10 cellular contexts compared by ENCODE assay signal in genomic region chr1:63004868-63005267, GRCh38.
DNase-seq lines count a peak whose midpoint lies in the region; ATAC-seq and TF ChIP-seq lines count a peak whose summit lies in the region.
"Had no signal": no experiment of that assay in that cellular context is flagged by ENCODE, and none has a peak within 500 bp of the region (broad histone marks: within the 10 kb centered on the region; RNA-seq: fewer than 3 reads in every experiment).

No MANE protein-coding gene starts in this region.

- H3K27ac ChIP-seq in right lobe of liver = no peak overlapping the region
- no peak overlapping the region for H3K27ac ChIP-seq in CD8-positive, alpha-beta memory T cell (ENCODE audit: low read depth, low read length)

- no peaks in the 10 kb centered on the region for H3K9me2 ChIP-seq in Loucy (replicated peaks; ENCODE audit: low read depth, low read length)

- TF ChIP-seq POLR2A in right lobe of liver (IDR thresholded peaks at IDR 0.05) = no peak

- intact Hi-C loops in right lobe of liver (cut with DNase I) = no loop called here
- intact Hi-C loops in sciatic nerve (cut with DNase I) = no loop called here

- H3K9me3 ChIP-seq in Loucy (ENCODE audit: insufficient read depth, low read depth, low read length) = no peaks in the 10 kb centered on the region
- no peaks in the 10 kb centered on the region for H3K9me3 ChIP-seq in right lobe of liver
- no peaks in the 10 kb centered on the region for H3K9me3 ChIP-seq in CD8-positive, alpha-beta memory T cell (ENCODE audit: low read length)

- no peak overlapping the region for H2AFZ ChIP-seq in Loucy (ENCODE audit: low read length)

- peak; percentile 50 for DNase-seq in DMS53 (lab: John Stamatoyannopoulos, UW)
- DNase-seq in T47D (ENCODE audit: low read depth in 1 of 2, low spot score in 1 of 2) = peak; percentile 7 to 43
- DNase-seq in right lobe of liver = no peak
- no peak for DNase-seq in sciatic nerve (ENCODE audit: low spot score)
- no peak for DNase-seq in CD8-positive, alpha-beta memory T cell
- DNase-seq: activated T-cell treated with anti-CD3 and anti-CD28 coated beads, Interleukin-2, amount 50 U/mL, for 4 hours; SIG-M5 had no signal

- peaks cover 6% of the 10 kb centered on the region in 2 donors for H3K27me3 Mint-ChIP-seq in CD8-positive, alpha-beta memory T cell

- no peaks in the 10 kb centered on the region for H3K4me1 Mint-ChIP-seq in CD8-positive, alpha-beta memory T cell

- in situ Hi-C loops in T47D (cut with HindIII; ENCODE audit: low pct_unique_long_range_greater_than_20kb, low sequenced_read_pairs) = no loop called here

- no peak overlapping the region for H3K27ac Mint-ChIP-seq in CD8-positive, alpha-beta memory T cell

- WGBS in right lobe of liver (ENCODE audit: insufficient coverage, low coverage, low lambda C conversion rate, missing lambda C conversion rate) = 75% methylated on average over 1 of the region's 1 CpG

- peak; percentile 42 to 71 (median 59) for ATAC-seq in right lobe of liver
- no peak for ATAC-seq in HG03378 (IDR thresholded peaks at IDR 0.05; ENCODE audit: unreplicated experiment)
- no peak for ATAC-seq in HG02759 (IDR thresholded peaks at IDR 0.05; ENCODE audit: unreplicated experiment)
- ATAC-seq in sciatic nerve = no peak
- ATAC-seq: activated T-cell treated with anti-CD3 and anti-CD28 coated beads, Interleukin-2, amount 50 U/mL, for 4 hours had no signal

- no peak overlapping the region for H3K9ac ChIP-seq in Loucy (ENCODE audit: low read depth, low read length, poor library complexity, severe bottlenecking)

- H3K4me2 ChIP-seq in Loucy (ENCODE audit: low read depth, low read length, poor library complexity, severe bottlenecking) = no peak overlapping the region

- no peaks in the 10 kb centered on the region for H4K20me1 ChIP-seq in Loucy (ENCODE audit: insufficient read depth, low read length, poor library complexity, severe bottlenecking)

- H3K9me3 Mint-ChIP-seq in CD8-positive, alpha-beta memory T cell = no peaks in the 10 kb centered on the region
- H3K9me3 Mint-ChIP-seq: activated T-cell treated with anti-CD3 and anti-CD28 coated beads, Interleukin-2, amount 50 U/mL, for 4 hours had no signal

- no peaks in the 10 kb centered on the region for H3K36me3 Mint-ChIP-seq in CD8-positive, alpha-beta memory T cell

- no peak overlapping the region for H3K4me3 Mint-ChIP-seq in CD8-positive, alpha-beta memory T cell
- H3K4me3 Mint-ChIP-seq: activated T-cell treated with anti-CD3 and anti-CD28 coated beads, Interleukin-2, amount 50 U/mL, for 4 hours had no signal

- no peaks in the 10 kb centered on the region for H3F3A ChIP-seq in Loucy (ENCODE audit: low read depth)

- CTCF ChIA-PET in CD8-positive, alpha-beta memory T cell (lab: Charles Lee) = no interaction called here

- H3K4me3 ChIP-seq in Loucy (ENCODE audit: low read length, poor library complexity, severe bottlenecking) = no peak overlapping the region
- no peak overlapping the region for H3K4me3 ChIP-seq in right lobe of liver
- H3K4me3 ChIP-seq in CD8-positive, alpha-beta memory T cell (ENCODE audit: low read length) = no peak overlapping the region

- H3K79me2 ChIP-seq in Loucy (ENCODE audit: insufficient read depth, low read length) = no peaks in the 10 kb centered on the region

- H3K27me3 ChIP-seq in Loucy (ENCODE audit: insufficient read depth, low read length, poor library complexity, severe bottlenecking) (no peaks in the 10 kb centered on the region), right lobe of liver (no peaks in the 10 kb centered on the region)
- H3K27me3 ChIP-seq in CD8-positive, alpha-beta memory T cell (ENCODE audit: insufficient read depth, low read length, poor library complexity, severe bottlenecking) = no peaks in the 10 kb centered on the region

- TF ChIP-seq CTCF in Loucy (conservative IDR thresholded peaks at IDR 0.05; ENCODE audit: low read length) (peak; percentile 40; the same call in 1 of the 2 replicates), right lobe of liver (IDR thresholded peaks at IDR 0.05) (peak; percentile 15 to 57 (median 35))

- H3K4me1 ChIP-seq in Loucy (ENCODE audit: insufficient read depth, low read length, poor library complexity, severe bottlenecking) (no peaks in the 10 kb centered on the region), right lobe of liver (peaks cover 0 to 7% (median 0%) of the 10 kb centered on the region in 4 donors)
- no peaks in the 10 kb centered on the region for H3K4me1 ChIP-seq in CD8-positive, alpha-beta memory T cell (ENCODE audit: insufficient read depth, low read length)

- POLR2A ChIA-PET in CD8-positive, alpha-beta memory T cell (lab: Charles Lee) = no interaction called here

- H3K36me3 ChIP-seq in Loucy (ENCODE audit: insufficient read depth, low read length) = no peaks in the 10 kb centered on the region
- no peaks in the 10 kb centered on the region for H3K36me3 ChIP-seq in right lobe of liver
- H3K36me3 ChIP-seq in CD8-positive, alpha-beta memory T cell (ENCODE audit: insufficient read depth, low read length) = no peaks in the 10 kb centered on the region

Comparison
In these comparisons a context has a peak if more than half of its experiments do, and no peak if none do; other contexts are left out.
1. DNase-seq: peak in DMS53 (single experiment) and T47D (2 of 2); none in right lobe of liver (0 of 3), sciatic nerve (single experiment) and CD8-positive, alpha-beta memory T cell (0 of 5).
2. ATAC-seq: peak in right lobe of liver (4 of 4); none in HG03378 (single experiment), HG02759 (single experiment) and sciatic nerve (single experiment).